Comparison of ENCODE assay signal across 8 cellular contexts in the genomic region with DNA sequence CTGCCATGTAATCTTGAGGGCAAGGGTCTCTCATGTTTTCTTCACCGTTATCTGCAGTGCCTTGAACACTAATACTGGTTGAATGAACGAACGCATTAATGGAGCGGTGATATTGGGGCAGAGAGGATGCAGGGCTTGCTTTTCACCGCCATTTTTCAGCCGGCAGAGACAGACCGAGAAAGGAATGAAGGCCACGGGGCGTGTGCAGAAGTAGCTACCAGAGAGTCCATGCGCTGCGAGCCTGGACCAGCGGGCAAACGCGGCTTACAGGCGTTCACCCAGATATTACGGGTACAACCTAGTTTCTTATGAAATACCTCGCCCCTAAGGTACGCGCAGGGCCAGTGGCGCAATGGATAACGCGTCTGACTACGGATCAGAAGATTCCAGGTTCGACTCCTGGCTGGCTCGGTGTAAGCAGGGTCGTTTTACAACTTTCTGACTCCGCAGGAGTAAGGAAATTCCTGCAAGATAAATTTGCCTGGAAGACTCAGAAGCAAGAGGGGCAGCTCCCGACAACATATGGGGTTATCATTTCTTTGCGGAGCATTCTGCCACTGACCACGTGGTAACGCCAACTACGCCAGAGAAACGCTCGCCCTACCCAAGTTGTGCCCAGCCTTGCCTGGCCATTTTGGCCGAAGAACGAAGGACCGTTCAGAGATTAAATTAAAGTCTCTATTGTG. TPM values are rescaled to one million over a fixed set of nuclear protein-coding genes. Genes with fewer than 3 reads are reported as not detected.
A peak's percentile ranks its signal among the peaks of the same experiment; 100 is the strongest.
DNase-seq lines count a peak whose midpoint lies in the region; ATAC-seq and TF ChIP-seq lines count a peak whose summit lies in the region.

No MANE protein-coding gene starts in this region.

- peaks cover 51% of the 10 kb centered on the region for H3K4me1 ChIP-seq in KMS-11 (ENCODE audit: low read depth, poor library complexity, severe bottlenecking)
- peaks cover 20 to 27% of the 10 kb centered on the region in 2 donors for H3K4me1 ChIP-seq in naive thymus-derived CD4-positive, alpha-beta T cell (ENCODE audit: control insufficient read depth in 2 of 2, insufficient read depth in 2 of 2, low read length in 2 of 2)

- no peaks in the 10 kb centered on the region for H3K36me3 ChIP-seq in KMS-11 (ENCODE audit: insufficient read depth)
- peaks cover 0 to 8% (median under 1%) of the 10 kb centered on the region in 3 experiments for H3K36me3 ChIP-seq in naive thymus-derived CD4-positive, alpha-beta T cell (ENCODE audit: control insufficient read depth in 2 of 3, insufficient read depth in 3 of 3, low read length in 3 of 3)

- H3K4me3 ChIP-seq in KMS-11 (IDR thresholded peaks at IDR 0.05; ENCODE audit: insufficient read depth, low read depth, low read length), result no peak overlapping the region
- peak overlapping the region; percentile 76 for H3K4me3 ChIP-seq in naive thymus-derived CD4-positive, alpha-beta T cell (ENCODE audit: low read length)

- DNase-seq in DMS114 treated with DMSO at 0.1 percent for 48 hours (lab: John Stamatoyannopoulos, UW; ENCODE audit: unreplicated experiment) (peak; percentile 99), fibroblast of gingiva (ENCODE audit: low read depth) (peak; percentile 95)
- peak; percentile 83 to 89 for DNase-seq in activated T-cell treated with anti-CD3 and anti-CD28 coated beads, Interleukin-2, amount 50 U/mL, for 72 hours
- peak; percentile 76 to 92 (median 90) for DNase-seq in naive thymus-derived CD4-positive, alpha-beta T cell
- DNase-seq in stimulated activated effector memory CD8-positive, alpha-beta T cell treated with anti-CD3 and anti-CD28 coated beads, Interleukin-12 subunit alpha, Interleukin-12 subunit beta, amount 100 ng/mL, for 72 hours (ENCODE audit: low spot score in 2 of 2), result peak; percentile 78 to 95

- TF ChIP-seq CTCF in KMS-11 (conservative IDR thresholded peaks at IDR 0.05; ENCODE audit: low read depth, low read length), result 0 out of 2 replicates have a peak, but pooled peaks have one; percentile 11

- H3K27me3 ChIP-seq in KMS-11 (ENCODE audit: insufficient read depth, low read depth), result no peaks in the 10 kb centered on the region
- no peaks in the 10 kb centered on the region for H3K27me3 ChIP-seq in naive thymus-derived CD4-positive, alpha-beta T cell (ENCODE audit: control insufficient read depth in 2 of 2, insufficient read depth in 2 of 2, low read length in 2 of 2)

- peak; percentile 41 for ATAC-seq in GM21737 (IDR thresholded peaks at IDR 0.05; ENCODE audit: unreplicated experiment)
- ATAC-seq in activated T-cell treated with anti-CD3 and anti-CD28 coated beads, Interleukin-2, amount 50 U/mL, for 72 hours (replicated peaks in 1 of 2), result peak; percentile 60 to 65
- peak; percentile 78 for ATAC-seq in naive thymus-derived CD4-positive, alpha-beta T cell
- peak; percentile 72 for ATAC-seq in stimulated activated effector memory CD8-positive, alpha-beta T cell treated with anti-CD3 and anti-CD28 coated beads, Interleukin-12 subunit alpha, Interleukin-12 subunit beta, amount 100 ng/mL, for 72 hours

- peak overlapping the region; percentile 82 for H3K9ac ChIP-seq in KMS-11

- no peaks in the 10 kb centered on the region for H3K9me3 ChIP-seq in naive thymus-derived CD4-positive, alpha-beta T cell (ENCODE audit: control insufficient read depth in 2 of 3, low read length in 3 of 3)

- peaks cover 9 to 12% of the 10 kb centered on the region in 2 donors for H3K36me3 Mint-ChIP-seq in activated T-cell treated with anti-CD3 and anti-CD28 coated beads, Interleukin-2, amount 50 U/mL, for 72 hours (ENCODE audit: insufficient read depth in 2 of 2)
- peaks cover 0 to 15% (median 6%) of the 10 kb centered on the region in 5 donors for H3K36me3 Mint-ChIP-seq in naive thymus-derived CD4-positive, alpha-beta T cell
- peaks cover 75% of the 10 kb centered on the region for H3K36me3 Mint-ChIP-seq in stimulated activated effector memory CD8-positive, alpha-beta T cell treated with anti-CD3 and anti-CD28 coated beads, Interleukin-12 subunit alpha, Interleukin-12 subunit beta, amount 100 ng/mL, for 72 hours

- H3K4me2 ChIP-seq in KMS-11, result peak overlapping the region; percentile 92

- peaks cover 39% of the 10 kb centered on the region for H3K79me2 ChIP-seq in KMS-11 (ENCODE audit: insufficient read depth, low read depth)

- H2AFZ ChIP-seq in KMS-11 (ENCODE audit: low read depth), result peak overlapping the region; percentile 84

- H3K4me3 Mint-ChIP-seq in activated T-cell treated with anti-CD3 and anti-CD28 coated beads, Interleukin-2, amount 50 U/mL, for 72 hours, result peak overlapping the region; percentile 85 to 99
- H3K4me3 Mint-ChIP-seq in naive thymus-derived CD4-positive, alpha-beta T cell, result peak overlapping the region; percentile 88 to 99 (median 94)
- peak overlapping the region; percentile 82 for H3K4me3 Mint-ChIP-seq in stimulated activated effector memory CD8-positive, alpha-beta T cell treated with anti-CD3 and anti-CD28 coated beads, Interleukin-12 subunit alpha, Interleukin-12 subunit beta, amount 100 ng/mL, for 72 hours

- POLR2A ChIA-PET in naive thymus-derived CD4-positive, alpha-beta T cell (lab: Charles Lee), result interaction anchor here (0.6 to 7.7 kb wide), 51 partner anchors 8 to 1315 kb away, joined by 3 to 101 read pairs (median 6); a partner anchor contains a TSS

- H3K27ac Mint-ChIP-seq in activated T-cell treated with anti-CD3 and anti-CD28 coated beads, Interleukin-2, amount 50 U/mL, for 72 hours, result peak overlapping the region; percentile 97
- H3K27ac Mint-ChIP-seq in naive thymus-derived CD4-positive, alpha-beta T cell, result peak overlapping the region; percentile 91 to 99 (median 98)
- peak overlapping the region; percentile 98 for H3K27ac Mint-ChIP-seq in stimulated activated effector memory CD8-positive, alpha-beta T cell treated with anti-CD3 and anti-CD28 coated beads, Interleukin-12 subunit alpha, Interleukin-12 subunit beta, amount 100 ng/mL, for 72 hours

- H3K27me3 Mint-ChIP-seq in activated T-cell treated with anti-CD3 and anti-CD28 coated beads, Interleukin-2, amount 50 U/mL, for 72 hours (ENCODE audit: low read depth), result no peaks in the 10 kb centered on the region
- H3K27me3 Mint-ChIP-seq in naive thymus-derived CD4-positive, alpha-beta T cell, result peaks cover 0 to 9% (median 0%) of the 10 kb centered on the region in 5 donors

- H3K9me3 Mint-ChIP-seq in activated T-cell treated with anti-CD3 and anti-CD28 coated beads, Interleukin-2, amount 50 U/mL, for 72 hours, result no peaks in the 10 kb centered on the region
- peaks cover 0 to 26% (median 0%) of the 10 kb centered on the region in 11 donors for H3K9me3 Mint-ChIP-seq in naive thymus-derived CD4-positive, alpha-beta T cell
- H3K9me3 Mint-ChIP-seq in stimulated activated effector memory CD8-positive, alpha-beta T cell treated with anti-CD3 and anti-CD28 coated beads, Interleukin-12 subunit alpha, Interleukin-12 subunit beta, amount 100 ng/mL, for 72 hours, result no peaks in the 10 kb centered on the region

- intact Hi-C loops in naive thymus-derived CD4-positive, alpha-beta T cell (cut with micrococcal nuclease), result loop anchor here (1.0 to 10.0 kb wide), 14 partner anchors 16 to 1335 kb away; a partner anchor contains a TSS

- H4K20me1 ChIP-seq in KMS-11 (ENCODE audit: insufficient read depth), result no peaks in the 10 kb centered on the region

- peak overlapping the region; percentile 76 for H3K27ac ChIP-seq in KMS-11
- peak overlapping the region; percentile 88 for H3K27ac ChIP-seq in naive thymus-derived CD4-positive, alpha-beta T cell (ENCODE audit: low read depth, low read length)

- CTCF ChIA-PET in naive thymus-derived CD4-positive, alpha-beta T cell (lab: Charles Lee), result interaction anchor here (1.0 to 1.1 kb wide), 3 partner anchors 16 to 354 kb away, joined by 4 to 6 read pairs (median 4); a partner anchor contains a TSS

- H3K4me1 Mint-ChIP-seq in activated T-cell treated with anti-CD3 and anti-CD28 coated beads, Interleukin-2, amount 50 U/mL, for 72 hours (ENCODE audit: low read depth), result peaks cover 73% of the 10 kb centered on the region
- peaks cover 44 to 73% (median 62%) of the 10 kb centered on the region in 7 donors for H3K4me1 Mint-ChIP-seq in naive thymus-derived CD4-positive, alpha-beta T cell
- H3K4me1 Mint-ChIP-seq in stimulated activated effector memory CD8-positive, alpha-beta T cell treated with anti-CD3 and anti-CD28 coated beads, Interleukin-12 subunit alpha, Interleukin-12 subunit beta, amount 100 ng/mL, for 72 hours, result peaks cover 58% of the 10 kb centered on the region

TF ChIP-seq in PFSK-1, 5 proteins besides CTCF, POLR2A, EP300 and RAD21 (continues in another document):
- TF ChIP-seq TAF1 (IDR thresholded peaks at IDR 0.05; ENCODE audit: borderline replicate concordance, insufficient read depth, low read length) (0 out of 2 replicates have a peak, but pooled peaks have one; percentile 27), POLR2AphosphoS5 (IDR thresholded peaks at IDR 0.05; ENCODE audit: low read depth, low read length) (0 out of 2 replicates have a peak, but pooled peaks have one; percentile 13), FOXP2 (optimal IDR thresholded peaks at IDR 0.05; ENCODE audit: borderline replicate concordance, extremely low read depth, extremely low read length, insufficient read depth) (peak; percentile 28), SIN3A (IDR thresholded peaks at IDR 0.05; ENCODE audit: borderline replicate concordance, insufficient read depth, low read length) (peak; percentile 54; the same call in 1 of the 2 replicates)

RNA-seq across cellular contexts. Expression of a gene that starts 0.9 kb away (rescaled TPM):
- 50.1 TPM for polyA plus RNA-seq in PFSK-1 (2012; ENCODE audit: insufficient read length, low read depth)
- total RNA-seq in activated T-cell treated with anti-CD3 and anti-CD28 coated beads, Interleukin-2, amount 50 U/mL, for 72 hours, result 10 to 100 TPM; 84.7 to 90.9 TPM
- total RNA-seq in naive thymus-derived CD4-positive, alpha-beta T cell, result 10 to 100 TPM; 37.6 to 96.0 (median 81.7) TPM
- 100 to 1,000 TPM; 122 to 154 TPM for polyA plus RNA-seq in naive thymus-derived CD4-positive, alpha-beta T cell

RNA-seq across cellular contexts. Expression of a gene that starts 37.2 kb away (rescaled TPM):
- not detected for polyA plus RNA-seq in PFSK-1 (2012; ENCODE audit: insufficient read length, low read depth)
- total RNA-seq in activated T-cell treated with anti-CD3 and anti-CD28 coated beads, Interleukin-2, amount 50 U/mL, for 72 hours, result under 1 TPM in 1 of 2 donors, not detected in 1; 0.10 TPM
- total RNA-seq in naive thymus-derived CD4-positive, alpha-beta T cell, result not detected
- not detected for polyA plus RNA-seq in naive thymus-derived CD4-positive, alpha-beta T cell

RNA-seq across cellular contexts. Expression of a gene that starts 59.5 kb away (rescaled TPM):
- polyA plus RNA-seq in PFSK-1 (2012; ENCODE audit: insufficient read length, low read depth), result 25.2 TPM
- total RNA-seq in activated T-cell treated with anti-CD3 and anti-CD28 coated beads, Interleukin-2, amount 50 U/mL, for 72 hours, result 10 to 100 TPM; 20.9 to 21.8 TPM
- total RNA-seq in naive thymus-derived CD4-positive, alpha-beta T cell, result 10 to 100 TPM; 23.3 to 37.5 (median 35.0) TPM
- polyA plus RNA-seq in naive thymus-derived CD4-positive, alpha-beta T cell, result 10 to 100 TPM; 39.4 to 44.8 TPM
